ENCODE assay signal across 1 cellular context in the genomic region with DNA sequence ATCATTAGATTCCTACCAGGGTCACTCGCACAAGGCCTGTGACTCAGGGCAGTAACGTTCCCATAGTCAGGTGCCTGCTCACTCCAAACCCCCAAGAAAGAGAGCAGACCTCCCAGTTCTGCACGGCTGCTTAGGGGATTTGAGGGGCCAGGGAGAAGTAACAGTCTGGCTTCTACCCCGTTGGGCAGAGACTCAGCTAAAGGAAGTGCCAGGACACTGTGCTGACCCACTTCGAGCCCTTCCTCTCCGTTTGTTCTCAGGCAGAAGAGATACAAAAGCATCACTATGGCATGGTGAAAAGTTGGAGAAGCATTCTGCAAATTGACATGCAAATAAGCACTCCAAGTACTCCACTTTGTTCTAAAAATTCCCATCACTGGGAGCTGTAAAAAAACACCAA.
TF ChIP-seq lines count a peak whose summit lies in the region.

No MANE protein-coding gene starts in this region.

TF ChIP-seq in GM23338, 12 proteins besides CTCF, POLR2A, EP300 and RAD21 (continued from another document):
- TF ChIP-seq, protein P1, sequence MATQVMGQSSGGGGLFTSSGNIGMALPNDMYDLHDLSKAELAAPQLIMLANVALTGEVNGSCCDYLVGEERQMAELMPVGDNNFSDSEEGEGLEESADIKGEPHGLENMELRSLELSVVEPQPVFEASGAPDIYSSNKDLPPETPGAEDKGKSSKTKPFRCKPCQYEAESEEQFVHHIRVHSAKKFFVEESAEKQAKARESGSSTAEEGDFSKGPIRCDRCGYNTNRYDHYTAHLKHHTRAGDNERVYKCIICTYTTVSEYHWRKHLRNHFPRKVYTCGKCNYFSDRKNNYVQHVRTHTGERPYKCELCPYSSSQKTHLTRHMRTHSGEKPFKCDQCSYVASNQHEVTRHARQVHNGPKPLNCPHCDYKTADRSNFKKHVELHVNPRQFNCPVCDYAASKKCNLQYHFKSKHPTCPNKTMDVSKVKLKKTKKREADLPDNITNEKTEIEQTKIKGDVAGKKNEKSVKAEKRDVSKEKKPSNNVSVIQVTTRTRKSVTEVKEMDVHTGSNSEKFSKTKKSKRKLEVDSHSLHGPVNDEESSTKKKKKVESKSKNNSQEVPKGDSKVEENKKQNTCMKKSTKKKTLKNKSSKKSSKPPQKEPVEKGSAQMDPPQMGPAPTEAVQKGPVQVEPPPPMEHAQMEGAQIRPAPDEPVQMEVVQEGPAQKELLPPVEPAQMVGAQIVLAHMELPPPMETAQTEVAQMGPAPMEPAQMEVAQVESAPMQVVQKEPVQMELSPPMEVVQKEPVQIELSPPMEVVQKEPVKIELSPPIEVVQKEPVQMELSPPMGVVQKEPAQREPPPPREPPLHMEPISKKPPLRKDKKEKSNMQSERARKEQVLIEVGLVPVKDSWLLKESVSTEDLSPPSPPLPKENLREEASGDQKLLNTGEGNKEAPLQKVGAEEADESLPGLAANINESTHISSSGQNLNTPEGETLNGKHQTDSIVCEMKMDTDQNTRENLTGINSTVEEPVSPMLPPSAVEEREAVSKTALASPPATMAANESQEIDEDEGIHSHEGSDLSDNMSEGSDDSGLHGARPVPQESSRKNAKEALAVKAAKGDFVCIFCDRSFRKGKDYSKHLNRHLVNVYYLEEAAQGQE (IDR thresholded peaks at IDR 0.05; ENCODE audit: unreplicated experiment) = no peak
- TF ChIP-seq STAT1 (IDR thresholded peaks at IDR 0.05; ENCODE audit: unreplicated experiment) = no peak
